In genomic region chr7:159096736-159097581, GRCh38 we compare ENCODE assay signal across 13 cellular contexts. TPM values are rescaled to one million over a fixed set of nuclear protein-coding genes. Genes with fewer than 3 reads are reported as not detected.
DNase-seq lines count a peak whose midpoint lies in the region; ATAC-seq and TF ChIP-seq lines count a peak whose summit lies in the region.
"Had no signal": no experiment of that assay in that cellular context is flagged by ENCODE, and none has a peak within 500 bp of the region (broad histone marks: within the 10 kb centered on the region; RNA-seq: fewer than 3 reads in every experiment).

No MANE protein-coding gene starts in this region.

- peaks cover 48 to 72% of the 10 kb centered on the region in 2 donors for H3K4me1 ChIP-seq in ascending aorta
- H3K4me1 ChIP-seq in left lung: no peaks in the 10 kb centered on the region
- no peaks in the 10 kb centered on the region for H3K4me1 ChIP-seq in suprapubic skin
- H3K4me1 ChIP-seq: colonic mucosa had no signal

- H3K9me3 ChIP-seq in ascending aorta: no peaks in the 10 kb centered on the region
- peaks cover 0 to 2% of the 10 kb centered on the region in 2 donors for H3K9me3 ChIP-seq in left lung
- no peaks in the 10 kb centered on the region for H3K9me3 ChIP-seq in suprapubic skin
- H3K9me3 ChIP-seq: colonic mucosa had no signal

- DNase-seq in NCI-H2171 (lab: John Stamatoyannopoulos, UW) (peak; percentile 13), ascending aorta (ENCODE audit: low spot score in 2 of 2) (peak; percentile 50 to 93), left lung (peak in 1 of 2 donors; percentile 71), suprapubic skin (ENCODE audit: low spot score in 2 of 2) (peak; percentile 46 to 72), SW480 (ENCODE audit: low spot score) (no peak), NCI-H1417 (lab: John Stamatoyannopoulos, UW) (no peak), DMS53 (lab: John Stamatoyannopoulos, UW) (no peak)
- DNase-seq: activated CD4-positive, alpha-beta T cell treated with anti-CD3 and anti-CD28 coated beads, Interleukin-2, amount 10 ng/mL, durations not matched to agents 24 days and 14 days; colonic mucosa; IMR-90; left colon; stimulated activated CD4-positive, alpha-beta T cell treated with anti-CD3 and anti-CD28 coated beads, Interleukin-1b, Interleukin-23, amount 100 ng/mL, for 48 hours had no signal

- peak; percentile 53 for ATAC-seq in left lung
- ATAC-seq: left colon had no signal

- no peak for TF ChIP-seq CTCF in ascending aorta (IDR thresholded peaks at IDR 0.05)
- TF ChIP-seq CTCF in left lung (IDR thresholded peaks at IDR 0.05): no peak
- TF ChIP-seq CTCF in suprapubic skin (IDR thresholded peaks at IDR 0.05): no peak

- H3K27me3 ChIP-seq in ascending aorta (no peaks in the 10 kb centered on the region), left lung (no peaks in the 10 kb centered on the region), suprapubic skin (peaks cover 3% of the 10 kb centered on the region)
- H3K27me3 ChIP-seq: colonic mucosa had no signal

- H3K4me3 ChIP-seq in ascending aorta (peak overlapping the region in 1 of 2 donors; percentile 33), left lung (no peak overlapping the region), suprapubic skin (no peak overlapping the region)
- H3K4me3 ChIP-seq: colonic mucosa had no signal

- intact Hi-C loops in ascending aorta (cut with DNase I) (loop anchor here (5.0 to 10.0 kb wide), 2 partner anchors 272 to 310 kb away; partner anchors contain the start of gene ESYT2), left lung (cut with DNase I) (no loop called here)

- TF ChIP-seq POLR2A in suprapubic skin (IDR thresholded peaks at IDR 0.05): no peak

- 78% methylated on average over 20 of the region's 27 CpGs for WGBS in suprapubic skin

- TF ChIP-seq EP300 in suprapubic skin (IDR thresholded peaks at IDR 0.05): no peak

- H3K36me3 ChIP-seq in ascending aorta (no peaks in the 10 kb centered on the region), left lung (no peaks in the 10 kb centered on the region), suprapubic skin (no peaks in the 10 kb centered on the region)
- H3K36me3 ChIP-seq: colonic mucosa had no signal

- H3K27ac ChIP-seq in ascending aorta: peak overlapping the region; percentile 98 to 99
- no peak overlapping the region for H3K27ac ChIP-seq in left lung
- no peak overlapping the region for H3K27ac ChIP-seq in suprapubic skin
- H3K27ac ChIP-seq: colonic mucosa had no signal

RNA-seq across cellular contexts. Expression of gene VIPR2, which starts 47.7 kb away (rescaled TPM):
- total RNA-seq in ascending aorta (17.8 TPM), left lung (under 1 TPM; 0.47 to 0.50 TPM), suprapubic skin (under 1 TPM in 3 of 4 donors, not detected in 1; 0.59 to 0.64 (median 0.60) TPM)
- total RNA-seq: fibroblast of villous mesenchyme, IMR-90 had no signal

Comparison
In these comparisons a context has a peak if more than half of its experiments do, and no peak if none do; other contexts are left out.
1. DNase-seq: peak in NCI-H2171 (single experiment), ascending aorta (2 of 2) and suprapubic skin (2 of 2); none in SW480 (single experiment), NCI-H1417 (0 of 3) and DMS53 (single experiment).
2. H3K27ac ChIP-seq: peak in ascending aorta (2 of 2); none in left lung (0 of 2) and suprapubic skin (single experiment).
3. RNA of gene VIPR2, which starts 47.7 kb away (total RNA-seq): 17.8 TPM in ascending aorta (single experiment); 0.59 to 0.64 TPM in suprapubic skin and 0.47 to 0.50 TPM in left lung; every median in the first group is over 10 times any median in the second.